8 cellular contexts compared by ENCODE assay signal in genomic region chr16:46673320-46674013, GRCh38. TPM values are rescaled to one million over a fixed set of nuclear protein-coding genes. Genes with fewer than 3 reads are reported as not detected.
A peak's percentile ranks its signal among the peaks of the same experiment; 100 is the strongest.
DNase-seq lines count a peak whose midpoint lies in the region; ATAC-seq, FAIRE-seq and TF ChIP-seq lines count a peak whose summit lies in the region.

No MANE protein-coding gene starts in this region.

- TF ChIP-seq CTCF in astrocyte (IDR thresholded peaks at IDR 0.05; ENCODE audit: insufficient read depth, low read depth, low read length) (peak; percentile 96), hepatocyte (IDR thresholded peaks at IDR 0.05; ENCODE audit: poor library complexity) (peak; percentile 84)

- H3K4me3 Mint-ChIP-seq in astrocyte (ENCODE audit: unreplicated experiment), result no peak overlapping the region

- H3K4me2 ChIP-seq in astrocyte (ENCODE audit: low read length) (no peak overlapping the region), hepatocyte (no peak overlapping the region)

- H3K79me2 ChIP-seq in astrocyte (ENCODE audit: insufficient read depth, low read length) (peaks cover 6% of the 10 kb centered on the region), hepatocyte (peaks cover 37% of the 10 kb centered on the region)

- no peaks in the 10 kb centered on the region for H3K27me3 Mint-ChIP-seq in astrocyte (ENCODE audit: low read depth, unreplicated experiment)

- no peak for FAIRE-seq in astrocyte (lab: Jason Lieb, UNC)
- no peak for FAIRE-seq in frontal cortex (lab: Jason Lieb, UNC)

- no peaks in the 10 kb centered on the region for H3K9me2 ChIP-seq in hepatocyte (replicated peaks; ENCODE audit: insufficient read depth)

- H3K9ac ChIP-seq in astrocyte (ENCODE audit: low read length), result no peak overlapping the region

- H3K4me1 Mint-ChIP-seq in astrocyte (ENCODE audit: low read depth, unreplicated experiment), result peaks cover 6% of the 10 kb centered on the region

- 66% methylated on average over 6 of the region's 6 CpGs for WGBS in hepatocyte (ENCODE audit: low lambda C conversion rate, missing lambda C conversion rate)

- peak; percentile 79 for DNase-seq in ELR (ENCODE audit: low read depth)
- DNase-seq in MG63, result peak; percentile 37
- DNase-seq in SJCRH30, result peak; percentile 57 to 85
- peak; percentile 31 for DNase-seq in astrocyte (ENCODE audit: low read depth)
- peak; percentile 80 for DNase-seq in hepatocyte (ENCODE audit: low spot score)
- peak; percentile 17 for DNase-seq in stimulated activated CD4-positive, alpha-beta T cell treated with anti-CD3 and anti-CD28 coated beads, Interleukin-12 subunit alpha, Interleukin-12 subunit beta, amount 100 ng/mL, for 4 hours
- no peak for DNase-seq in frontal cortex (ENCODE audit: low spot score in 2 of 2)

- ATAC-seq in GM21825 (IDR thresholded peaks at IDR 0.05; ENCODE audit: unreplicated experiment), result peak; percentile 81

- no peaks in the 10 kb centered on the region for H3K9me3 Mint-ChIP-seq in astrocyte (ENCODE audit: unreplicated experiment)

- H3K4me3 ChIP-seq in MG63, result no peak overlapping the region
- no peak overlapping the region for H3K4me3 ChIP-seq in SJCRH30
- no peak overlapping the region for H3K4me3 ChIP-seq in astrocyte (ENCODE audit: insufficient read depth, low read depth, low read length)
- no peak overlapping the region for H3K4me3 ChIP-seq in hepatocyte

- H3K36me3 ChIP-seq in MG63, result peaks cover 72% of the 10 kb centered on the region
- peaks cover 35% of the 10 kb centered on the region for H3K36me3 ChIP-seq in SJCRH30
- peaks cover 44% of the 10 kb centered on the region for H3K36me3 ChIP-seq in astrocyte (ENCODE audit: insufficient read depth, low read length)
- H3K36me3 ChIP-seq in hepatocyte (replicated peaks; ENCODE audit: insufficient read depth, low read depth), result peaks cover 5% of the 10 kb centered on the region

- H2AFZ ChIP-seq in astrocyte (ENCODE audit: low read depth, low read length) (no peak overlapping the region), hepatocyte (no peak overlapping the region)

- H3K4me1 ChIP-seq in SJCRH30 (no peaks in the 10 kb centered on the region), astrocyte (ENCODE audit: insufficient read depth, low read length) (no peaks in the 10 kb centered on the region), hepatocyte (ENCODE audit: insufficient read depth) (peaks cover 6% of the 10 kb centered on the region)

- H3K9me3 ChIP-seq in MG63 (no peaks in the 10 kb centered on the region), SJCRH30 (replicated peaks) (no peaks in the 10 kb centered on the region), astrocyte (ENCODE audit: insufficient read depth, low read depth, low read length) (no peaks in the 10 kb centered on the region), hepatocyte (ENCODE audit: low read depth) (no peaks in the 10 kb centered on the region)

- H4K20me1 ChIP-seq in astrocyte (ENCODE audit: insufficient read depth, low read length), result peaks cover 3% of the 10 kb centered on the region
- peaks cover 6% of the 10 kb centered on the region for H4K20me1 ChIP-seq in hepatocyte (ENCODE audit: insufficient read depth, poor library complexity, severe bottlenecking)

- no peak overlapping the region for H3K27ac Mint-ChIP-seq in astrocyte (ENCODE audit: unreplicated experiment)

- H3K27ac ChIP-seq in SJCRH30 (no peak overlapping the region), astrocyte (ENCODE audit: low read depth, low read length) (no peak overlapping the region), hepatocyte (no peak overlapping the region)

- peaks cover 6% of the 10 kb centered on the region for H3K36me3 Mint-ChIP-seq in astrocyte (ENCODE audit: low read depth, unreplicated experiment)

- no peaks in the 10 kb centered on the region for H3K27me3 ChIP-seq in MG63
- no peaks in the 10 kb centered on the region for H3K27me3 ChIP-seq in SJCRH30
- H3K27me3 ChIP-seq in astrocyte (ENCODE audit: insufficient read depth, low read length), result no peaks in the 10 kb centered on the region
- H3K27me3 ChIP-seq in hepatocyte, result no peaks in the 10 kb centered on the region

RNA-seq across cellular contexts. Expression of gene VPS35, which starts 15.5 kb away (rescaled TPM):
- 134 and 163 TPM in 2 replicates for total RNA-seq in MG63 (2014; rRNA removed; shearing (Covaris generic); ENCODE audit: low replicate concordance)
- total RNA-seq in SJCRH30 (2014; rRNA removed; shearing (Covaris generic)), result 97.8 and 99.8 TPM in 2 replicates
- total RNA-seq in astrocyte (135 and 137 TPM in 2 replicates), hepatocyte (221 and 224 TPM in 2 replicates), frontal cortex (183 TPM)
- polyA plus RNA-seq in hepatocyte, result 110 and 127 TPM in 2 replicates

RNA-seq across cellular contexts. Expression of gene ORC6, which starts 16.0 kb away (rescaled TPM):
- total RNA-seq in MG63 (2014; rRNA removed; shearing (Covaris generic); ENCODE audit: low replicate concordance), result 58.2 and 68.2 TPM in 2 replicates
- 75.4 and 77.1 TPM in 2 replicates for total RNA-seq in SJCRH30 (2014; rRNA removed; shearing (Covaris generic))
- total RNA-seq in astrocyte, result 11.4 and 16.9 TPM in 2 replicates
- 13.8 and 15.4 TPM in 2 replicates for total RNA-seq in hepatocyte
- polyA plus RNA-seq in hepatocyte, result 11.7 and 15.8 TPM in 2 replicates
- 6.5 TPM for total RNA-seq in frontal cortex

RNA-seq across cellular contexts. Expression of gene SHCBP1, which starts 52.3 kb away (rescaled TPM):
- 58.3 and 92.9 TPM in 2 replicates for total RNA-seq in MG63 (2014; rRNA removed; shearing (Covaris generic); ENCODE audit: low replicate concordance)
- total RNA-seq in SJCRH30 (2014; rRNA removed; shearing (Covaris generic)), result 47.0 and 52.1 TPM in 2 replicates
- 2.1 and 3.4 TPM in 2 replicates for total RNA-seq in astrocyte
- 2.7 and 3.2 TPM in 2 replicates for total RNA-seq in hepatocyte
- polyA plus RNA-seq in hepatocyte, result 3.2 and 4.0 TPM in 2 replicates
- total RNA-seq in frontal cortex, result 1.2 TPM

Comparison
In these comparisons a context has a peak if more than half of its experiments do, and no peak if none do; other contexts are left out.
1. DNase-seq: peak in ELR (single experiment), MG63 (single experiment), SJCRH30 (2 of 2), astrocyte (single experiment), hepatocyte (single experiment) and stimulated activated CD4-positive, alpha-beta T cell treated with anti-CD3 and anti-CD28 coated beads, Interleukin-12 subunit alpha, Interleukin-12 subunit beta, amount 100 ng/mL, for 4 hours (single experiment); none in frontal cortex (0 of 2).
2. RNA of gene SHCBP1, which starts 52.3 kb away (total RNA-seq): 58.3 to 92.9 TPM in MG63 and 47.0 to 52.1 TPM in SJCRH30; 2.1 to 3.4 TPM in astrocyte, 2.7 to 3.2 TPM in hepatocyte and 1.2 TPM in frontal cortex (single experiment); every median in the first group is over 10 times any median in the second.